In the genomic region with DNA sequence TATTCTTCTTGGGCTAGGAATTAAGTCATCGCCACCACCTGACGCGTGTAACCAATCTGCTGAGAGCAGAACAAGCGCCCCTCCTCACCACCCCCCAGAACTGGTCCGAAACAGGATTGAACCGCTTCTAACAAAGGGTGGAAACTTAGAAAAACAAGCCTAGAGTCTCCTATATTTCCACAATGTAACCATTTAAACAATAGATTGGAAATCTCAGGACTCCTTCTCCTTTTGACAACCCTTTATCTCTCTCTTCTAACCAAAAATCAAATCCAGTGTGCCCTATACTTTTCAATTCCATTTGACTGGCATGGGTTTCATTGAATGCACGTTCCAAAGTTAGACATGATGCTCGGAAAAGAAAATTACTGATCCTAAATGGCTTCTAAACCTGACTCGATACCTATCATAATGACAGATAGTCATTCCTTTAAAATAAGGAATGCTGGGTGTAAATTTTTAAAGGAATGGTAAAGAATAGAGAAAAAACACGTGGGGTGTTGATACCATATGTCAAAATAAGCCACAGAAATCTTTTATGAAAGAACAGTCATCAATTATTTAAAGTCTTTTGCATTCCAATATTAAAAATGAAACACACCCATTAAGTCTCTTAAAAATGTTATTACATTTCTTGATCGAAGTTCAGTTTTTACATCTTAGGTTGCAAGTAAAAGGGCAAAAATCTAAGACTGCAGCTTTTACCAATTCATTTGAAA, we compare ENCODE assay signal across 8 cellular contexts. TPM values are rescaled to one million over a fixed set of nuclear protein-coding genes. Genes with fewer than 3 reads are reported as not detected.
DNase-seq lines count a peak whose midpoint lies in the region; ATAC-seq and TF ChIP-seq lines count a peak whose summit lies in the region.

No MANE protein-coding gene starts in this region.

- peak overlapping the region; percentile 95 for H3K14ac ChIP-seq in IMR-90 (replicated peaks; ENCODE audit: low read depth, low read length)

- peak overlapping the region; percentile 84; the same call in 1 of the 2 replicates for H3K4me2 ChIP-seq in IMR-90 (ENCODE audit: low read depth, low read length)

- H3K27ac Mint-ChIP-seq in natural killer cell treated with Interleukin-12 subunit alpha and Interleukin-12 subunit beta and Interleukin-15 and Interleukin-18, amount 100 ng/mL, for 72 hours = peak overlapping the region; percentile 89 to 94

- peaks cover 34% of the 10 kb centered on the region for H3K4me1 ChIP-seq in A673 (ENCODE audit: insufficient read depth, low read length, poor library complexity, severe bottlenecking)
- no peaks in the 10 kb centered on the region for H3K4me1 ChIP-seq in IMR-90 (ENCODE audit: control insufficient read depth, insufficient read depth, low read length)
- peaks cover 0 to 10% (median 0%) of the 10 kb centered on the region in 4 donors for H3K4me1 ChIP-seq in Peyer's patch

- H3K79me1 ChIP-seq in IMR-90 (ENCODE audit: low read depth in 1 of 2, low read length in 2 of 2) = peaks cover 0 to 4% of the 10 kb centered on the region in 2 experiments; a peak in 1 of 4 replicates

- H4K5ac ChIP-seq in IMR-90 (ENCODE audit: low read depth, low read length) = peak overlapping the region; percentile 79

- H4K91ac ChIP-seq in IMR-90 (ENCODE audit: insufficient read depth, low read depth, low read length) = peak overlapping the region; percentile 67; the same call in 1 of the 2 replicates

- H3K4ac ChIP-seq in IMR-90 (ENCODE audit: low read depth, low read length) = peak overlapping the region; percentile 67; the same call in 1 of the 2 replicates

- peak overlapping the region; percentile 26; the same call in 1 of the 2 replicates for H2BK120ac ChIP-seq in IMR-90 (ENCODE audit: low read depth, low read length)

- H3K4me3 ChIP-seq in A673 (ENCODE audit: low read depth, low read length, poor library complexity, severe bottlenecking) = peak overlapping the region; percentile 84
- H3K4me3 ChIP-seq in IMR-90 (ENCODE audit: insufficient read depth, low read depth, low read length) = peak overlapping the region; percentile 71
- peak overlapping the region; percentile 60 to 83 (median 72) for H3K4me3 ChIP-seq in Peyer's patch

- CTCF ChIA-PET in A673 (lab: Charles Lee) = no interaction called here
- CTCF ChIA-PET in IMR-90 (lab: Yijun Ruan, JAX) = no interaction called here

- peak overlapping the region; percentile 94 for H3K23ac ChIP-seq in IMR-90 (ENCODE audit: low read depth, low read length)

- H3K56ac ChIP-seq in IMR-90 (ENCODE audit: extremely low read depth, insufficient read depth, low read length) = peak overlapping the region; percentile 97

- peak overlapping the region; percentile 75 for H3K18ac ChIP-seq in IMR-90 (ENCODE audit: low read depth, low read length)

- in situ Hi-C loops in IMR-90 (cut with MboI; ENCODE audit: low sequenced_read_pairs) = no loop called here

- peak; percentile 81 for DNase-seq in A673 (ENCODE audit: low spot score)
- DNase-seq in IMR-90 = peak; percentile 89
- peak in 2 of 3 donors; percentile 86 to 87 for DNase-seq in Peyer's patch
- peak; percentile 51 to 66 for DNase-seq in activated T-helper 1 cell treated with anti-CD3 and anti-CD28 coated beads, Interleukin-2, amount 50 U/mL, for 16 hours (ENCODE audit: low read depth in 1 of 2, low spot score in 1 of 2)
- DNase-seq in fibroblast of peridontal ligament (ENCODE audit: extremely low read depth) = peak; percentile 90
- DNase-seq in natural killer cell treated with Interleukin-12 subunit alpha and Interleukin-12 subunit beta and Interleukin-15 and Interleukin-18, amount 100 ng/mL, for 72 hours (ENCODE audit: low spot score) = peak; percentile 77
- peak; percentile 73 for DNase-seq in stimulated activated naive CD4-positive, alpha-beta T cell treated with Interleukin-2 at 50 U/mL for 16 hours (lab: John Stamatoyannopoulos, UW)

- H3K27me3 ChIP-seq in A673 (replicated peaks; ENCODE audit: insufficient read depth, low read depth, low read length, poor library complexity) = no peaks in the 10 kb centered on the region
- no peaks in the 10 kb centered on the region for H3K27me3 ChIP-seq in IMR-90 (ENCODE audit: control insufficient read depth, insufficient read depth, low read length)
- H3K27me3 ChIP-seq in Peyer's patch = no peaks in the 10 kb centered on the region

- H3K27ac ChIP-seq in A673 (ENCODE audit: low read depth, low read length, poor library complexity, severe bottlenecking) (peak overlapping the region; percentile 88), IMR-90 (ENCODE audit: insufficient read depth, low read length) (peak overlapping the region; percentile 53), Peyer's patch (peak overlapping the region; percentile 96 to 99 (median 98))

- TF ChIP-seq POLR2A in IMR-90 (IDR thresholded peaks at IDR 0.05; ENCODE audit: low read depth, low read length) = no peak
- TF ChIP-seq POLR2A in Peyer's patch (IDR thresholded peaks at IDR 0.05) = no peak

- dilution Hi-C loops in IMR-90 (cut with HindIII; ENCODE audit: low sequenced_read_pairs, unreplicated experiment) = no loop called here

- H3K9ac ChIP-seq in IMR-90 (ENCODE audit: low read depth, low read length) = peak overlapping the region; percentile 81

- peak overlapping the region; percentile 93 for H3K4me3 Mint-ChIP-seq in natural killer cell treated with Interleukin-12 subunit alpha and Interleukin-12 subunit beta and Interleukin-15 and Interleukin-18, amount 100 ng/mL, for 72 hours

- H2BK15ac ChIP-seq in IMR-90 (ENCODE audit: low read depth, low read length) = no peak overlapping the region

- no peaks in the 10 kb centered on the region for H3K9me1 ChIP-seq in IMR-90 (ENCODE audit: insufficient read depth, low read length)

- no peak for TF ChIP-seq RAD21 in IMR-90 (IDR thresholded peaks at IDR 0.05; ENCODE audit: low read length)

- intact Hi-C loops in A673 (cut with micrococcal nuclease; ENCODE audit: unreplicated experiment) = loop anchor here (2.0 to 10.0 kb wide), 4 partner anchors 101 to 329 kb away; no protein-coding TSS in a partner anchor
- intact Hi-C loops in IMR-90 (cut with micrococcal nuclease) = loop anchor here (1.0 to 5.0 kb wide), 4 partner anchors 35 to 205 kb away; no protein-coding TSS in a partner anchor

- 0% methylated on average over 5 of the region's 11 CpGs; no CpG with 5 or more reads in 1 of the 2 experiments for WGBS in IMR-90 (ENCODE audit: extremely low coverage in 2 of 2, insufficient read length in 1 of 2), 2 experiments

- H3K36me3 ChIP-seq in A673 (ENCODE audit: insufficient read depth, low read length, poor library complexity, severe bottlenecking) (peaks cover 19% of the 10 kb centered on the region), IMR-90 (ENCODE audit: control insufficient read depth, insufficient read depth, low read length) (peaks cover 2% of the 10 kb centered on the region; the same call in 1 of the 2 replicates), Peyer's patch (peaks cover 0 to 6% (median 0%) of the 10 kb centered on the region in 3 donors)

- POLR2A ChIA-PET in A673 (lab: Charles Lee; ENCODE audit: low non-redundant PET) (no interaction called here), IMR-90 (lab: Charles Lee; ENCODE audit: unreplicated experiment) (interaction anchor here (1.3 kb wide), 1 partner anchor 50 kb away, joined by 18 read pairs; no protein-coding TSS in a partner anchor)

- TF ChIP-seq CTCF in A673 (conservative IDR thresholded peaks at IDR 0.05; ENCODE audit: low read depth, low read length) (no peak), IMR-90 (conservative IDR thresholded peaks at IDR 0.05; ENCODE audit: low read depth, low read length) (no peak), Peyer's patch (IDR thresholded peaks at IDR 0.05) (no peak)

- no peaks in the 10 kb centered on the region for H3K27me3 Mint-ChIP-seq in natural killer cell treated with Interleukin-12 subunit alpha and Interleukin-12 subunit beta and Interleukin-15 and Interleukin-18, amount 100 ng/mL, for 72 hours

- ATAC-seq in GM18870 (IDR thresholded peaks at IDR 0.05; ENCODE audit: unreplicated experiment) (peak; percentile 19), IMR-90 (ENCODE audit: low read depth) (peak; percentile 7; the same call in 1 of the 2 replicates)
- no peak for ATAC-seq in natural killer cell treated with Interleukin-12 subunit alpha and Interleukin-12 subunit beta and Interleukin-15 and Interleukin-18, amount 100 ng/mL, for 72 hours

- peaks cover 9% of the 10 kb centered on the region for H4K20me1 ChIP-seq in IMR-90 (ENCODE audit: insufficient read depth, low read length)

- no peak overlapping the region for H2BK20ac ChIP-seq in IMR-90 (ENCODE audit: low read depth, low read length)

- H3K9me3 Mint-ChIP-seq in natural killer cell treated with Interleukin-12 subunit alpha and Interleukin-12 subunit beta and Interleukin-15 and Interleukin-18, amount 100 ng/mL, for 72 hours = no peaks in the 10 kb centered on the region

- peaks cover 31 to 33% of the 10 kb centered on the region in 2 donors for H3K4me1 Mint-ChIP-seq in natural killer cell treated with Interleukin-12 subunit alpha and Interleukin-12 subunit beta and Interleukin-15 and Interleukin-18, amount 100 ng/mL, for 72 hours (ENCODE audit: low read depth in 2 of 2)

- peaks cover 11% of the 10 kb centered on the region for H3K36me3 Mint-ChIP-seq in natural killer cell treated with Interleukin-12 subunit alpha and Interleukin-12 subunit beta and Interleukin-15 and Interleukin-18, amount 100 ng/mL, for 72 hours

- H3K9me3 ChIP-seq in A673 (ENCODE audit: low read depth, low read length, poor library complexity, severe bottlenecking) = no peaks in the 10 kb centered on the region
- H3K9me3 ChIP-seq in IMR-90 (ENCODE audit: control insufficient read depth, insufficient read depth, low read length) = no peaks in the 10 kb centered on the region
- no peaks in the 10 kb centered on the region for H3K9me3 ChIP-seq in Peyer's patch

- no TSS peak for BruUV-seq in A673 (replicated peaks; lab: Mats Ljungman, UMichigan)
- BruUV-seq in IMR-90 (replicated peaks; lab: Mats Ljungman, UMichigan) = no TSS peak

- peak overlapping the region in 1 of 2 experiments; percentile 68; a peak in 2 of 4 replicates for H4K8ac ChIP-seq in IMR-90 (ENCODE audit: low read depth in 2 of 2, low read length in 2 of 2)

- H2AK5ac ChIP-seq in IMR-90 (ENCODE audit: low read depth, low read length) = no peak overlapping the region

- no peak overlapping the region for H2AK9ac ChIP-seq in IMR-90 (replicated peaks; ENCODE audit: low read depth, low read length, poor library complexity)

- peak overlapping the region; percentile 89 for H2BK5ac ChIP-seq in IMR-90 (ENCODE audit: low read depth, low read length, poor library complexity, severe bottlenecking)

- no peak overlapping the region for H2AFZ ChIP-seq in IMR-90 (replicated peaks; ENCODE audit: low read length, poor library complexity)

TF ChIP-seq in IMR-90, 13 proteins besides CTCF, POLR2A, EP300 and RAD21 (continues in another document):
- TF ChIP-seq RCOR1 (IDR thresholded peaks at IDR 0.05; ENCODE audit: insufficient replicate concordance, low read length) = no peak

RNA-seq across cellular contexts. Expression of a gene that starts 1.2 kb away (rescaled TPM):
- total RNA-seq in A673 (2021) (41.3 and 46.3 TPM in 2 replicates), IMR-90 (2012; rRNA removed) (82.2 and 86.7 TPM in 2 replicates), Peyer's patch (10 to 100 TPM; 11.4 to 32.2 (median 17.7) TPM)
- 4.8 and 19.3 TPM in 2 replicates for polyA plus RNA-seq in IMR-90 (2012; rRNA removed)
- 1.5 and 2.1 TPM in 2 replicates for polyA plus RNA-seq in IMR-90 (2012; cell fraction: cytosol; rRNA removed)
- 2.7 and 46.8 TPM in 2 replicates for polyA plus RNA-seq in IMR-90 (2012; cell fraction: nucleus; rRNA removed; ENCODE audit: low replicate concordance)
- total RNA-seq in natural killer cell treated with Interleukin-12 subunit alpha and Interleukin-12 subunit beta and Interleukin-15 and Interleukin-18, amount 100 ng/mL, for 72 hours = 10 to 100 TPM; 30.4 to 31.9 TPM

Comparison
In these comparisons a context has a peak if more than half of its experiments do, and no peak if none do; other contexts are left out.
1. ATAC-seq: peak in GM18870 (single experiment) and IMR-90 (single experiment); none in natural killer cell treated with Interleukin-12 subunit alpha and Interleukin-12 subunit beta and Interleukin-15 and Interleukin-18, amount 100 ng/mL, for 72 hours (0 of 2).
2. Peak in every context shown above with its lines, with median percentiles within 50 percentile points of each other: DNase-seq, H3K27ac ChIP-seq and H3K4me3 ChIP-seq.